ENCODE assay signal across 16 cellular contexts in genomic region chr12:126218697-126219096, GRCh38.
DNase-seq lines count a peak whose midpoint lies in the region; ATAC-seq and TF ChIP-seq lines count a peak whose summit lies in the region.
"Had no signal": no experiment of that assay in that cellular context is flagged by ENCODE, and none has a peak within 500 bp of the region (broad histone marks: within the 10 kb centered on the region; RNA-seq: fewer than 3 reads in every experiment).

No MANE protein-coding gene starts in this region.

- H3K9ac ChIP-seq in SK-N-SH, result no peak overlapping the region
- H3K9ac ChIP-seq in skeletal muscle satellite cell (ENCODE audit: low read depth, low read length), result no peak overlapping the region
- H3K9ac ChIP-seq: BLaER1 treated with 17β-estradiol and CSF1 and Interleukin-3, amounts not matched to agents 10 nM and 100 nM had no signal

- ATAC-seq in stimulated activated naive B cell treated with anti-CD40 and anti-IgM and Interleukin-4, amounts not matched to agents 10 μg/mL and 1 μg/mL and 100 μg/mL, for 72 hours (replicated peaks), result no peak
- no peak for ATAC-seq in naive thymus-derived CD4-positive, alpha-beta T cell
- ATAC-seq: CD8-positive, alpha-beta T cell had no signal

- H3K27me3 Mint-ChIP-seq in stimulated activated naive B cell treated with anti-CD40 and anti-IgM and Interleukin-4, amounts not matched to agents 10 μg/mL and 1 μg/mL and 100 μg/mL, for 72 hours, result no peaks in the 10 kb centered on the region
- peaks cover 0 to 9% (median 0%) of the 10 kb centered on the region in 5 donors for H3K27me3 Mint-ChIP-seq in naive thymus-derived CD4-positive, alpha-beta T cell
- H3K27me3 Mint-ChIP-seq: B cell; CD4-positive, alpha-beta T cell had no signal

- H3K36me3 ChIP-seq in ACC112 (ENCODE audit: insufficient read depth, low read length) (no peaks in the 10 kb centered on the region), SK-N-SH (replicated peaks in 1 of 2; ENCODE audit: control insufficient read depth in 1 of 2, insufficient read depth in 2 of 2, low read length in 1 of 2) (no peaks in the 10 kb centered on the region), skeletal muscle satellite cell (ENCODE audit: insufficient read depth, low read length) (no peaks in the 10 kb centered on the region)
- no peaks in the 10 kb centered on the region for H3K36me3 ChIP-seq in naive thymus-derived CD4-positive, alpha-beta T cell (ENCODE audit: control insufficient read depth in 2 of 3, insufficient read depth in 3 of 3, low read length in 3 of 3)
- H3K36me3 ChIP-seq: BLaER1 treated with 17β-estradiol and CSF1 and Interleukin-3, amounts not matched to agents 10 nM and 100 nM had no signal

- no peak overlapping the region for H3K4me3 Mint-ChIP-seq in stimulated activated naive B cell treated with anti-CD40 and anti-IgM and Interleukin-4, amounts not matched to agents 10 μg/mL and 1 μg/mL and 100 μg/mL, for 72 hours
- H3K4me3 Mint-ChIP-seq in naive thymus-derived CD4-positive, alpha-beta T cell, result no peak overlapping the region
- H3K4me3 Mint-ChIP-seq: B cell; CD4-positive, alpha-beta T cell; CD8-positive, alpha-beta T cell had no signal

- no peaks in the 10 kb centered on the region for H3K36me3 Mint-ChIP-seq in stimulated activated naive B cell treated with anti-CD40 and anti-IgM and Interleukin-4, amounts not matched to agents 10 μg/mL and 1 μg/mL and 100 μg/mL, for 72 hours
- H3K36me3 Mint-ChIP-seq in naive thymus-derived CD4-positive, alpha-beta T cell, result no peaks in the 10 kb centered on the region
- H3K36me3 Mint-ChIP-seq: CD8-positive, alpha-beta T cell had no signal

- no peak for TF ChIP-seq EP300 in SK-N-SH (IDR thresholded peaks at IDR 0.05; ENCODE audit: borderline replicate concordance in 1 of 2, low read depth in 1 of 2, low read length in 1 of 2)

- DNase-seq in SK-N-SH, result no peak
- DNase-seq in stimulated activated naive B cell treated with anti-CD40 and anti-IgM and Interleukin-4, amounts not matched to agents 10 μg/mL and 1 μg/mL and 100 μg/mL, for 72 hours, result no peak
- no peak for DNase-seq in naive thymus-derived CD4-positive, alpha-beta T cell
- DNase-seq: 8988T; AML-193; Caco-2; Calu3; CD4-positive, alpha-beta T cell; CD8-positive, alpha-beta T cell; DMS79 treated with DMSO at 0.1 percent for 48 hours; GF-D8 had no signal

- 33% methylated on average over 1 of the region's 1 CpG for WGBS in SK-N-SH (ENCODE audit: low lambda C conversion rate)

- H3K9me3 Mint-ChIP-seq in stimulated activated naive B cell treated with anti-CD40 and anti-IgM and Interleukin-4, amounts not matched to agents 10 μg/mL and 1 μg/mL and 100 μg/mL, for 72 hours, result no peaks in the 10 kb centered on the region
- peaks cover 0 to 7% (median 0%) of the 10 kb centered on the region in 11 donors for H3K9me3 Mint-ChIP-seq in naive thymus-derived CD4-positive, alpha-beta T cell
- H3K9me3 Mint-ChIP-seq: CD4-positive, alpha-beta T cell had no signal

- H4K20me1 ChIP-seq in SK-N-SH (ENCODE audit: insufficient read depth), result no peaks in the 10 kb centered on the region
- H4K20me1 ChIP-seq: BLaER1 treated with 17β-estradiol and CSF1 and Interleukin-3, amounts not matched to agents 10 nM and 100 nM had no signal

- no peaks in the 10 kb centered on the region for H3K4me1 Mint-ChIP-seq in stimulated activated naive B cell treated with anti-CD40 and anti-IgM and Interleukin-4, amounts not matched to agents 10 μg/mL and 1 μg/mL and 100 μg/mL, for 72 hours
- H3K4me1 Mint-ChIP-seq in naive thymus-derived CD4-positive, alpha-beta T cell, result no peaks in the 10 kb centered on the region
- H3K4me1 Mint-ChIP-seq: B cell had no signal

- H3K27ac Mint-ChIP-seq in stimulated activated naive B cell treated with anti-CD40 and anti-IgM and Interleukin-4, amounts not matched to agents 10 μg/mL and 1 μg/mL and 100 μg/mL, for 72 hours, result no peak overlapping the region
- H3K27ac Mint-ChIP-seq in naive thymus-derived CD4-positive, alpha-beta T cell, result no peak overlapping the region
- H3K27ac Mint-ChIP-seq: B cell; CD4-positive, alpha-beta T cell; CD8-positive, alpha-beta T cell had no signal

- H3K27me3 ChIP-seq in ACC112 (ENCODE audit: insufficient read depth, low read length) (no peaks in the 10 kb centered on the region), SK-N-SH (ENCODE audit: insufficient read depth) (no peaks in the 10 kb centered on the region), skeletal muscle satellite cell (ENCODE audit: control insufficient read depth, insufficient read depth, low read length) (no peaks in the 10 kb centered on the region)
- H3K27me3 ChIP-seq in naive thymus-derived CD4-positive, alpha-beta T cell (ENCODE audit: control insufficient read depth in 2 of 2, insufficient read depth in 2 of 2, low read length in 2 of 2), result no peaks in the 10 kb centered on the region
- H3K27me3 ChIP-seq: BLaER1 treated with 17β-estradiol and CSF1 and Interleukin-3, amounts not matched to agents 10 nM and 100 nM had no signal

- H3K4me2 ChIP-seq in SK-N-SH (peak overlapping the region; percentile 34; the same call in 1 of the 2 replicates), skeletal muscle satellite cell (ENCODE audit: low read length) (peak overlapping the region; percentile 25)
- H3K4me2 ChIP-seq: BLaER1 treated with 17β-estradiol and CSF1 and Interleukin-3, amounts not matched to agents 10 nM and 100 nM had no signal

- no peaks in the 10 kb centered on the region for H3K9me2 ChIP-seq in SK-N-SH

- peaks cover 15% of the 10 kb centered on the region for H3F3A ChIP-seq in SK-N-SH (replicated peaks; ENCODE audit: insufficient read depth)

- H3K79me2 ChIP-seq in ACC112 (ENCODE audit: control insufficient read depth, insufficient read depth, low read length, unreplicated experiment), result no peaks in the 10 kb centered on the region
- no peaks in the 10 kb centered on the region for H3K79me2 ChIP-seq in SK-N-SH (ENCODE audit: insufficient read depth)

- intact Hi-C loops in naive thymus-derived CD4-positive, alpha-beta T cell (cut with micrococcal nuclease), result no loop called here

- H3K27ac ChIP-seq in ACC112 (ENCODE audit: low read depth, low read length) (no peak overlapping the region), SK-N-SH (ENCODE audit: low read depth in 2 of 2, low read length in 1 of 2) (no peak overlapping the region)
- no peak overlapping the region for H3K27ac ChIP-seq in naive thymus-derived CD4-positive, alpha-beta T cell (ENCODE audit: low read depth, low read length)
- H3K27ac ChIP-seq: BLaER1 treated with 17β-estradiol and CSF1 and Interleukin-3, amounts not matched to agents 10 nM and 100 nM; C4-2B had no signal

- TF ChIP-seq CTCF in SK-N-SH (IDR thresholded peaks at IDR 0.05), result no peak

- CTCF ChIA-PET in SK-N-SH (lab: Yijun Ruan, JAX), result no interaction called here
- CTCF ChIA-PET in naive thymus-derived CD4-positive, alpha-beta T cell (lab: Charles Lee), result no interaction called here

- TF ChIP-seq RAD21 in SK-N-SH (IDR thresholded peaks at IDR 0.05; ENCODE audit: low read length), result no peak

- H3K4me1 ChIP-seq in ACC112 (ENCODE audit: control insufficient read depth, insufficient read depth, low read length, unreplicated experiment) (peaks cover 26% of the 10 kb centered on the region), SK-N-SH (ENCODE audit: control insufficient read depth in 1 of 2, insufficient read depth in 2 of 2, low read depth in 1 of 2, low read length in 1 of 2) (peaks cover 0 to 3% of the 10 kb centered on the region in 2 experiments; a peak in 1 of 4 replicates), skeletal muscle satellite cell (ENCODE audit: control insufficient read depth, insufficient read depth, low read length) (peaks cover 22% of the 10 kb centered on the region)
- H3K4me1 ChIP-seq in naive thymus-derived CD4-positive, alpha-beta T cell (ENCODE audit: control insufficient read depth in 2 of 2, insufficient read depth in 2 of 2, low read length in 2 of 2), result no peaks in the 10 kb centered on the region
- H3K4me1 ChIP-seq: BLaER1 treated with 17β-estradiol and CSF1 and Interleukin-3, amounts not matched to agents 10 nM and 100 nM; Caco-2 had no signal

- POLR2A ChIA-PET in SK-N-SH (lab: Yijun Ruan, JAX), result no interaction called here
- POLR2A ChIA-PET in naive thymus-derived CD4-positive, alpha-beta T cell (lab: Charles Lee), result no interaction called here

- H3K4me3 ChIP-seq in ACC112 (ENCODE audit: low read depth, low read length) (peak overlapping the region; percentile 71; the same call in 1 of the 2 replicates), SK-N-SH (ENCODE audit: low read depth in 2 of 2, low read length in 1 of 2) (no peak overlapping the region), skeletal muscle satellite cell (ENCODE audit: low read length) (no peak overlapping the region)
- no peak overlapping the region for H3K4me3 ChIP-seq in naive thymus-derived CD4-positive, alpha-beta T cell (ENCODE audit: low read length)
- H3K4me3 ChIP-seq: BLaER1 treated with 17β-estradiol and CSF1 and Interleukin-3, amounts not matched to agents 10 nM and 100 nM had no signal

- H2AFZ ChIP-seq in ACC112 (ENCODE audit: low read length, unreplicated experiment) (no peak overlapping the region), SK-N-SH (ENCODE audit: low read depth) (0 out of 2 replicates have a peak overlapping the region, but pooled peaks have one; percentile 9)

- H3K9me3 ChIP-seq in SK-N-SH (no peaks in the 10 kb centered on the region; the same call in 1 of the 2 replicates), skeletal muscle satellite cell (replicated peaks; ENCODE audit: low read length) (no peaks in the 10 kb centered on the region)
- H3K9me3 ChIP-seq in naive thymus-derived CD4-positive, alpha-beta T cell (ENCODE audit: control insufficient read depth in 2 of 3, low read length in 3 of 3), result no peaks in the 10 kb centered on the region
- H3K9me3 ChIP-seq: BLaER1 treated with 17β-estradiol and CSF1 and Interleukin-3, amounts not matched to agents 10 nM and 100 nM; Caco-2 had no signal

TF ChIP-seq in SK-N-SH, 30 proteins besides CTCF, POLR2A, EP300 and RAD21:
- TF ChIP-seq SIN3A (IDR thresholded peaks at IDR 0.05; ENCODE audit: borderline replicate concordance, low read depth, low read length) (no peak), TAF1 (IDR thresholded peaks at IDR 0.05; ENCODE audit: borderline replicate concordance, low read depth, low read length) (no peak), FOXM1 (IDR thresholded peaks at IDR 0.05; ENCODE audit: low read depth) (no peak), FOSL2 (IDR thresholded peaks at IDR 0.05; ENCODE audit: borderline replicate concordance, low read depth) (no peak), TEAD4 (IDR thresholded peaks at IDR 0.05; ENCODE audit: borderline replicate concordance, insufficient read depth) (no peak), USF1 (IDR thresholded peaks at IDR 0.05; ENCODE audit: borderline replicate concordance, low read depth) (no peak), MEF2A (IDR thresholded peaks at IDR 0.05; ENCODE audit: borderline replicate concordance, low read depth) (no peak), NRF1 (IDR thresholded peaks at IDR 0.05; ENCODE audit: low read depth, low read length) (no peak)
